Comparison of ENCODE assay signal across 27 cellular contexts in the genomic region with DNA sequence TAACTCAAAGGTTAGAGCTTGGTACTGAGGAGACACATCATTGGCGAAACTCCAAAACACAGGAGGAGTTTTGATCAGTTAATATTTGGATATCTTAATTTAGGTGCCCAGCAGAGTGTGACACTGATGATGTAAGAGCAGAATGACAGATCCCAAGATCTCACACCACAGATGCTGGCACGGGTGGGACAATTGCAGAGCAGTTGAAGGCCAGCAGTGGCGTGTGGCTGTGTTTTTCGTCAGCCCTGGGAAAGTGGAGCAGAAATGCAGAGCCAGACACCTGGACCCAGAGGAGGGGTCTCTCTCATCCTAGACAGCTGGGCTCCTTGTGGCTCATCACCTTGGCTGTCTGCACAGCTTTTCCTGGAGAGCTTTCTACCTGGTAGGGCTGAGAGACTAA.
"Had no signal": no experiment of that assay in that cellular context is flagged by ENCODE, and none has a peak within 500 bp of the region (broad histone marks: within the 10 kb centered on the region; RNA-seq: fewer than 3 reads in every experiment).

No MANE protein-coding gene starts in this region.

- H3K27ac Mint-ChIP-seq: mesothelial cell of epicardium; naive B cell; natural killer cell treated with Interleukin-12 subunit alpha and Interleukin-12 subunit beta and Interleukin-15 and Interleukin-18, amount 100 ng/mL, for 72 hours; progenitor cell of endocrine pancreas; stimulated activated memory B cell treated with anti-CD40 and anti-IgM and Interleukin-4, amounts not matched to agents 10 μg/mL and 1 μg/mL and 100 μg/mL, for 72 hours; stimulated activated naive CD8-positive, alpha-beta T cell treated with anti-CD3 and anti-CD28 coated beads, Interleukin-15, Interleukin-2, amounts not matched to agents 100 ng/mL and 50 ng/mL, for 24 hours had no signal

- H3K27me3 ChIP-seq: gastrocnemius medialis, hepatocyte, neutrophil, pancreas, sigmoid colon, suprapubic skin, transverse colon, upper lobe of right lung, uterus had no signal

- H3K4me3 ChIP-seq: gastrocnemius medialis, hepatocyte, lung, mucosa of descending colon, pancreas, sigmoid colon, suprapubic skin, transverse colon, upper lobe of right lung, uterus had no signal

- H3K27me3 Mint-ChIP-seq: effector memory CD8-positive, alpha-beta T cell; naive B cell; natural killer cell treated with Interleukin-12 subunit alpha and Interleukin-12 subunit beta and Interleukin-15 and Interleukin-18, amount 100 ng/mL, for 72 hours; progenitor cell of endocrine pancreas; stimulated activated memory B cell treated with anti-CD40 and anti-IgM and Interleukin-4, amounts not matched to agents 10 μg/mL and 1 μg/mL and 100 μg/mL, for 72 hours; stimulated activated naive CD8-positive, alpha-beta T cell treated with anti-CD3 and anti-CD28 coated beads, Interleukin-15, Interleukin-2, amounts not matched to agents 100 ng/mL and 50 ng/mL, for 24 hours had no signal

- H3K4me3 Mint-ChIP-seq: effector memory CD8-positive, alpha-beta T cell; mesothelial cell of epicardium; naive B cell; natural killer cell treated with Interleukin-12 subunit alpha and Interleukin-12 subunit beta and Interleukin-15 and Interleukin-18, amount 100 ng/mL, for 72 hours; neural crest cell; stimulated activated memory B cell treated with anti-CD40 and anti-IgM and Interleukin-4, amounts not matched to agents 10 μg/mL and 1 μg/mL and 100 μg/mL, for 72 hours; stimulated activated naive CD8-positive, alpha-beta T cell treated with anti-CD3 and anti-CD28 coated beads, Interleukin-15, Interleukin-2, amounts not matched to agents 100 ng/mL and 50 ng/mL, for 24 hours had no signal

- H3K4me1 ChIP-seq: gastrocnemius medialis, pancreas, sigmoid colon, suprapubic skin, transverse colon, upper lobe of right lung, uterus had no signal

- H3K9me3 Mint-ChIP-seq: effector memory CD8-positive, alpha-beta T cell; mesothelial cell of epicardium; naive B cell; natural killer cell treated with Interleukin-12 subunit alpha and Interleukin-12 subunit beta and Interleukin-15 and Interleukin-18, amount 100 ng/mL, for 72 hours; neural crest cell; stimulated activated memory B cell treated with anti-CD40 and anti-IgM and Interleukin-4, amounts not matched to agents 10 μg/mL and 1 μg/mL and 100 μg/mL, for 72 hours; stimulated activated naive CD8-positive, alpha-beta T cell treated with anti-CD3 and anti-CD28 coated beads, Interleukin-15, Interleukin-2, amounts not matched to agents 100 ng/mL and 50 ng/mL, for 24 hours had no signal

- H3K27ac ChIP-seq: gastrocnemius medialis, hepatocyte, neutrophil, pancreas, sigmoid colon, suprapubic skin, transverse colon, upper lobe of right lung, uterus had no signal

- H3K79me2 ChIP-seq: hepatocyte had no signal

- H2AFZ ChIP-seq: hepatocyte had no signal

- H3K36me3 ChIP-seq: uterus had no signal

- ATAC-seq: effector memory CD8-positive, alpha-beta T cell; gastrocnemius medialis; left colon; mucosa of descending colon; natural killer cell treated with Interleukin-12 subunit alpha and Interleukin-12 subunit beta and Interleukin-15 and Interleukin-18, amount 100 ng/mL, for 72 hours; pancreas; stimulated activated memory B cell treated with anti-CD40 and anti-IgM and Interleukin-4, amounts not matched to agents 10 μg/mL and 1 μg/mL and 100 μg/mL, for 72 hours; upper lobe of right lung had no signal

- H3K9me3 ChIP-seq: gastrocnemius medialis, mucosa of descending colon, neutrophil, pancreas, sigmoid colon, suprapubic skin, transverse colon, upper lobe of right lung, uterus had no signal

- H3K4me1 Mint-ChIP-seq: neural crest cell; stimulated activated memory B cell treated with anti-CD40 and anti-IgM and Interleukin-4, amounts not matched to agents 10 μg/mL and 1 μg/mL and 100 μg/mL, for 72 hours had no signal

- DNase-seq: cerebellar nuclear complex; cortex of kidney; effector memory CD8-positive, alpha-beta T cell; gastrocnemius medialis; head of caudate nucleus; kidney; left colon; mesenchymal stem cell; mucosa of descending colon; naive B cell; pancreas; sigmoid colon; stimulated activated CD4-positive, alpha-beta T cell treated with anti-CD3 and anti-CD28 coated beads, Interleukin-2, amount 100 ng/mL, for 24 hours; stimulated activated CD4-positive, alpha-beta T cell treated with anti-CD3 and anti-CD28 coated beads, Interleukin-4, amount 100 ng/mL, for 24 hours; transverse colon; upper lobe of right lung; uterus had no signal

- H3K4me2 ChIP-seq: hepatocyte had no signal
